ENCODE assay signal across 1 cellular context in genomic region chr14:49892636-49893308, GRCh38.
A peak's percentile ranks its signal among the peaks of the same experiment; 100 is the strongest.
TF ChIP-seq lines count a peak whose summit lies in the region.

Gene ARF6, plus strand, starts transcription at chr14:49893082. Its CDS starts 655 bp downstream, at chr14:49893737.

TF ChIP-seq in H1, 55 proteins besides CTCF, POLR2A, EP300 and RAD21 (continued from another document):
- no peak for TF ChIP-seq HDAC2 (IDR thresholded peaks at IDR 0.05; ENCODE audit: borderline replicate concordance in 1 of 2, low read depth in 2 of 2, low read length in 2 of 2)
- no peak for TF ChIP-seq RFX5 (IDR thresholded peaks at IDR 0.05; ENCODE audit: borderline replicate concordance, low read depth, low read length)
- no peak for TF ChIP-seq GABPA (IDR thresholded peaks at IDR 0.05; ENCODE audit: borderline replicate concordance, insufficient read depth, low read length)
- no peak for TF ChIP-seq BRCA1 (IDR thresholded peaks at IDR 0.05; ENCODE audit: low read depth, low read length)
- TF ChIP-seq JUN (IDR thresholded peaks at IDR 0.05; ENCODE audit: low read depth, low read length): no peak
- peak; percentile 75 for TF ChIP-seq KDM4A (IDR thresholded peaks at IDR 0.05; ENCODE audit: low read depth, low read length, severe bottlenecking)
- TF ChIP-seq MAFK (IDR thresholded peaks at IDR 0.05; ENCODE audit: low read depth, low read length): no peak
- no peak for TF ChIP-seq SAP30 (IDR thresholded peaks at IDR 0.05; ENCODE audit: insufficient read depth, insufficient replicate concordance, low read length)
- peak; percentile 14; the same call in 1 of the 2 replicates for TF ChIP-seq CHD1 (IDR thresholded peaks at IDR 0.05; ENCODE audit: low read depth, low read length)
- no peak for TF ChIP-seq SIN3A (conservative IDR thresholded peaks at IDR 0.05 in 1 of 2, IDR thresholded peaks at IDR 0.05 in 1 of 2; ENCODE audit: low read depth in 1 of 2, low read length in 2 of 2)
- TF ChIP-seq JUND (IDR thresholded peaks at IDR 0.05; ENCODE audit: low read length): no peak
- TF ChIP-seq CBX5 (IDR thresholded peaks at IDR 0.05; ENCODE audit: low read depth, low read length): no peak
- TF ChIP-seq TAF1 (IDR thresholded peaks at IDR 0.05; ENCODE audit: low read depth, low read length): peak; percentile 96
- no peak for TF ChIP-seq SIX5 (IDR thresholded peaks at IDR 0.05; ENCODE audit: low read depth, low read length)
- TF ChIP-seq SP1 (IDR thresholded peaks at IDR 0.05; ENCODE audit: low read depth, low read length): peak; percentile 64; the same call in 1 of the 2 replicates
- no peak for TF ChIP-seq USF2 (IDR thresholded peaks at IDR 0.05; ENCODE audit: low read length)
- TF ChIP-seq SUZ12 (IDR thresholded peaks at IDR 0.05; ENCODE audit: low read length): no peak
- no peak for TF ChIP-seq KDM1A (IDR thresholded peaks at IDR 0.05; ENCODE audit: borderline replicate concordance, low read length)
- TF ChIP-seq EGR1 (IDR thresholded peaks at IDR 0.05; ENCODE audit: borderline replicate concordance, low read depth, low read length): no peak
- TF ChIP-seq SIRT6 (IDR thresholded peaks at IDR 0.05; ENCODE audit: low read length): no peak
- no peak; the same call in 1 of the 2 replicates for TF ChIP-seq SP4 (IDR thresholded peaks at IDR 0.05; ENCODE audit: low read length)
- TF ChIP-seq, protein P1, sequence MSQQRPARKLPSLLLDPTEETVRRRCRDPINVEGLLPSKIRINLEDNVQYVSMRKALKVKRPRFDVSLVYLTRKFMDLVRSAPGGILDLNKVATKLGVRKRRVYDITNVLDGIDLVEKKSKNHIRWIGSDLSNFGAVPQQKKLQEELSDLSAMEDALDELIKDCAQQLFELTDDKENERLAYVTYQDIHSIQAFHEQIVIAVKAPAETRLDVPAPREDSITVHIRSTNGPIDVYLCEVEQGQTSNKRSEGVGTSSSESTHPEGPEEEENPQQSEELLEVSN (IDR thresholded peaks at IDR 0.05): peak; percentile 61
- TF ChIP-seq SP2 (IDR thresholded peaks at IDR 0.05; ENCODE audit: low read length): no peak
- TF ChIP-seq POLR2AphosphoS5 (IDR thresholded peaks at IDR 0.05; ENCODE audit: low read depth, low read length): peak; percentile 90
- peak; percentile 54 for TF ChIP-seq GTF2F1 (IDR thresholded peaks at IDR 0.05; ENCODE audit: borderline replicate concordance, low read depth, low read length)
- peak; percentile 71; the same call in 1 of the 2 replicates for TF ChIP-seq MAX (IDR thresholded peaks at IDR 0.05)
- peak; percentile 49 for TF ChIP-seq SRF (IDR thresholded peaks at IDR 0.05; ENCODE audit: low read depth, low read length)
- TF ChIP-seq HDAC6 (IDR thresholded peaks at IDR 0.05; ENCODE audit: low read depth, low read length): no peak
- TF ChIP-seq RXRA (IDR thresholded peaks at IDR 0.05; ENCODE audit: insufficient read depth, low read depth, low read length): no peak
- TF ChIP-seq, protein P2, sequence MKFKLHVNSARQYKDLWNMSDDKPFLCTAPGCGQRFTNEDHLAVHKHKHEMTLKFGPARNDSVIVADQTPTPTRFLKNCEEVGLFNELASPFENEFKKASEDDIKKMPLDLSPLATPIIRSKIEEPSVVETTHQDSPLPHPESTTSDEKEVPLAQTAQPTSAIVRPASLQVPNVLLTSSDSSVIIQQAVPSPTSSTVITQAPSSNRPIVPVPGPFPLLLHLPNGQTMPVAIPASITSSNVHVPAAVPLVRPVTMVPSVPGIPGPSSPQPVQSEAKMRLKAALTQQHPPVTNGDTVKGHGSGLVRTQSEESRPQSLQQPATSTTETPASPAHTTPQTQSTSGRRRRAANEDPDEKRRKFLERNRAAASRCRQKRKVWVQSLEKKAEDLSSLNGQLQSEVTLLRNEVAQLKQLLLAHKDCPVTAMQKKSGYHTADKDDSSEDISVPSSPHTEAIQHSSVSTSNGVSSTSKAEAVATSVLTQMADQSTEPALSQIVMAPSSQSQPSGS (IDR thresholded peaks at IDR 0.05; ENCODE audit: low read length): no peak
- no peak for TF ChIP-seq POU5F1 (IDR thresholded peaks at IDR 0.05; ENCODE audit: low read depth, low read length)
- 0 out of 2 replicates have a peak, but pooled peaks have one; percentile 60 for TF ChIP-seq FOSL1 (IDR thresholded peaks at IDR 0.05; ENCODE audit: insufficient read depth, low read depth, low read length)
- TF ChIP-seq NRF1 (IDR thresholded peaks at IDR 0.05; ENCODE audit: low read depth, low read length): peak; percentile 60
- TF ChIP-seq ASH2L (IDR thresholded peaks at IDR 0.05; ENCODE audit: low read length): peak; percentile 56
- TF ChIP-seq ZNF274 (IDR thresholded peaks at IDR 0.05; ENCODE audit: borderline replicate concordance, extremely low read depth, low read length): no peak
- no peak for TF ChIP-seq TCF12 (IDR thresholded peaks at IDR 0.05; ENCODE audit: low read depth, low read length)
- no peak for TF ChIP-seq CBX8 (IDR thresholded peaks at IDR 0.05; ENCODE audit: borderline replicate concordance, low read depth, low read length)
- no peak for TF ChIP-seq CTBP2 (IDR thresholded peaks at IDR 0.05; ENCODE audit: borderline replicate concordance, insufficient read depth, insufficient read length, low read length)
- TF ChIP-seq TAF7 (optimal IDR thresholded peaks at IDR 0.05; ENCODE audit: borderline replicate concordance, low read depth, low read length): peak; percentile 89
- peak; percentile 50; the same call in 1 of the 2 replicates for TF ChIP-seq CHD2 (IDR thresholded peaks at IDR 0.05; ENCODE audit: low read length)
- no peak for TF ChIP-seq CHD7 (IDR thresholded peaks at IDR 0.05; ENCODE audit: insufficient replicate concordance, low read length)
- no peak for TF ChIP-seq CEBPB (IDR thresholded peaks at IDR 0.05; ENCODE audit: low read depth, low read length)
- TF ChIP-seq ATF3 (IDR thresholded peaks at IDR 0.05; ENCODE audit: insufficient read depth, low read depth, low read length): no peak
- TF ChIP-seq BCL11A (IDR thresholded peaks at IDR 0.05; ENCODE audit: low read depth in 2 of 2, low read length in 2 of 2): no peak
- TF ChIP-seq NANOG (IDR thresholded peaks at IDR 0.05; ENCODE audit: insufficient read depth, low read depth, low read length, poor library complexity, severe bottlenecking): no peak
